14 cellular contexts compared by ENCODE assay signal in the genomic region with DNA sequence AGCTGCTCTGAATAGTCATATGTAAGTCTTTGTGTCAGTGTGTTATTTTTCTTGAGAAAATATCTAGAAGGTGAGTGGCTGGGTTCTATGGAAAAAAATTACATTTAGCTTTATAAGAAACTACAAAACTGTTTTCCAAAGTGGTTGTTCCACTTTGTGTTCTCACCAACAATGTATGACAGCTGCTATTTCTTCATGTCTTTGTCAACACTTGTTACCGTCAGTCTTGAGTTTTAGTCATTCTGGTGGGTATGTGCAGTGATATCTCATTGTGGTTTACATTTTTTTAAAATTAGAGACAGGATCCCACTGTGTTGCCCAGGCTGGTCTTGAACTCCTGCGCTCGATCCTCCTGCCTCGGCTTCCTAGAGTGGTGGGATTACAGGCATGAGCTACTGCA.
DNase-seq lines count a peak whose midpoint lies in the region; ATAC-seq and TF ChIP-seq lines count a peak whose summit lies in the region.
"Had no signal": no experiment of that assay in that cellular context is flagged by ENCODE, and none has a peak within 500 bp of the region (broad histone marks: within the 10 kb centered on the region; RNA-seq: fewer than 3 reads in every experiment).

No MANE protein-coding gene starts in this region.

- H3K9me3 ChIP-seq in Peyer's patch, result no peaks in the 10 kb centered on the region

- H3K4me1 Mint-ChIP-seq in activated B cell treated with CpG ODN at 0.5 μM for 24 hours, result peaks cover 31% of the 10 kb centered on the region
- H3K4me1 Mint-ChIP-seq in stimulated activated memory B cell treated with anti-CD40 and anti-IgM and Interleukin-4, amounts not matched to agents 10 μg/mL and 1 μg/mL and 100 μg/mL, for 72 hours, result peaks cover 33% of the 10 kb centered on the region

- DNase-seq in LHCN-M2 (ENCODE audit: low read depth) (peak; percentile 82), activated B cell treated with CpG ODN at 0.5 μM for 24 hours (no peak), fibroblast of mammary gland (ENCODE audit: low read depth) (peak; percentile 29), NCI-H1694 (lab: John Stamatoyannopoulos, UW) (no peak), Peyer's patch (no peak)
- no peak for DNase-seq in stimulated activated CD4-positive, alpha-beta T cell treated with anti-CD3 and anti-CD28 coated beads, Interleukin-1b, Interleukin-23, amount 100 ng/mL, for 48 hours
- DNase-seq: C1 segment of cervical spinal cord; Calu3; CD4-positive, alpha-beta T cell; DMS 273 treated with DMSO at 0.1 percent for 48 hours; GOT3; H9 had no signal

- H3K4me3 Mint-ChIP-seq in activated B cell treated with CpG ODN at 0.5 μM for 24 hours, result no peak overlapping the region
- H3K4me3 Mint-ChIP-seq in stimulated activated memory B cell treated with anti-CD40 and anti-IgM and Interleukin-4, amounts not matched to agents 10 μg/mL and 1 μg/mL and 100 μg/mL, for 72 hours, result no peak overlapping the region
- H3K4me3 Mint-ChIP-seq: B cell; CD4-positive, alpha-beta T cell; H9 had no signal

- H3K27me3 ChIP-seq in Peyer's patch, result no peaks in the 10 kb centered on the region

- no peaks in the 10 kb centered on the region for H3K27me3 Mint-ChIP-seq in activated B cell treated with CpG ODN at 0.5 μM for 24 hours
- H3K27me3 Mint-ChIP-seq in stimulated activated memory B cell treated with anti-CD40 and anti-IgM and Interleukin-4, amounts not matched to agents 10 μg/mL and 1 μg/mL and 100 μg/mL, for 72 hours, result no peaks in the 10 kb centered on the region
- H3K27me3 Mint-ChIP-seq: B cell; CD4-positive, alpha-beta T cell had no signal

- no peaks in the 10 kb centered on the region for H3K9me3 Mint-ChIP-seq in activated B cell treated with CpG ODN at 0.5 μM for 24 hours
- H3K9me3 Mint-ChIP-seq in stimulated activated memory B cell treated with anti-CD40 and anti-IgM and Interleukin-4, amounts not matched to agents 10 μg/mL and 1 μg/mL and 100 μg/mL, for 72 hours, result no peaks in the 10 kb centered on the region
- H3K9me3 Mint-ChIP-seq: CD4-positive, alpha-beta T cell; H9 had no signal

- TF ChIP-seq POLR2A in Peyer's patch (IDR thresholded peaks at IDR 0.05), result no peak

- intact Hi-C loops in activated B cell treated with CpG ODN at 0.5 μM for 24 hours (cut with micrococcal nuclease), result loop anchor here (5.0 to 10.0 kb wide), 4 partner anchors 111 to 479 kb away; no protein-coding TSS in a partner anchor

- no peaks in the 10 kb centered on the region for H3K4me1 ChIP-seq in Peyer's patch

- ATAC-seq in activated B cell treated with CpG ODN at 0.5 μM for 24 hours (ENCODE audit: low read depth), result no peak
- ATAC-seq in stimulated activated memory B cell treated with anti-CD40 and anti-IgM and Interleukin-4, amounts not matched to agents 10 μg/mL and 1 μg/mL and 100 μg/mL, for 72 hours, result no peak

- no peaks in the 10 kb centered on the region for H3K36me3 ChIP-seq in Peyer's patch

- CTCF ChIA-PET in activated B cell treated with CpG ODN at 0.5 μM for 24 hours (lab: Charles Lee), result no interaction called here

- TF ChIP-seq CTCF in activated B cell treated with CpG ODN at 0.5 μM for 24 hours (IDR thresholded peaks at IDR 0.05) (no peak), fibroblast of mammary gland (conservative IDR thresholded peaks at IDR 0.05; ENCODE audit: control insufficient read depth, insufficient read depth, low read depth, low read length) (no peak), Peyer's patch (IDR thresholded peaks at IDR 0.05) (no peak)

- H3K27ac Mint-ChIP-seq in activated B cell treated with CpG ODN at 0.5 μM for 24 hours, result peak overlapping the region; percentile 50
- peak overlapping the region; percentile 73 for H3K27ac Mint-ChIP-seq in stimulated activated memory B cell treated with anti-CD40 and anti-IgM and Interleukin-4, amounts not matched to agents 10 μg/mL and 1 μg/mL and 100 μg/mL, for 72 hours
- H3K27ac Mint-ChIP-seq: B cell; CD4-positive, alpha-beta T cell; H9 had no signal

- H3K4me3 ChIP-seq in fibroblast of mammary gland (ENCODE audit: control insufficient read depth, low read depth, low read length) (no peak overlapping the region), Peyer's patch (no peak overlapping the region)

- POLR2A ChIA-PET in activated B cell treated with CpG ODN at 0.5 μM for 24 hours (lab: Charles Lee), result interaction anchor here (0.8 to 1.6 kb wide), 2 partner anchors 247 to 435 kb away, joined by 3 to 8 read pairs; partner anchors contain the start of gene PJA2

- H3K27ac ChIP-seq in Peyer's patch, result no peak overlapping the region

- no peaks in the 10 kb centered on the region for H3K36me3 Mint-ChIP-seq in activated B cell treated with CpG ODN at 0.5 μM for 24 hours (ENCODE audit: low read depth)
- peaks cover 10% of the 10 kb centered on the region for H3K36me3 Mint-ChIP-seq in stimulated activated memory B cell treated with anti-CD40 and anti-IgM and Interleukin-4, amounts not matched to agents 10 μg/mL and 1 μg/mL and 100 μg/mL, for 72 hours

Comparison
In these comparisons a context has a peak if more than half of its experiments do, and no peak if none do; other contexts are left out.
1. DNase-seq: peak in LHCN-M2 (single experiment) and fibroblast of mammary gland (single experiment); none in activated B cell treated with CpG ODN at 0.5 μM for 24 hours (single experiment), NCI-H1694 (single experiment), Peyer's patch (0 of 3) and stimulated activated CD4-positive, alpha-beta T cell treated with anti-CD3 and anti-CD28 coated beads, Interleukin-1b, Interleukin-23, amount 100 ng/mL, for 48 hours (single experiment).